1 cellular context compared by ENCODE assay signal in genomic region chr12:55019784-55020183, GRCh38.
TF ChIP-seq lines count a peak whose summit lies in the region.

Gene NEUROD4, plus strand, starts transcription at chr12:55019974. Its CDS starts 6,466 bp downstream, at chr12:55026440.

TF ChIP-seq in K562, 482 proteins besides CTCF, POLR2A, EP300 and RAD21 (continued from another document):
- TF ChIP-seq, protein P1, sequence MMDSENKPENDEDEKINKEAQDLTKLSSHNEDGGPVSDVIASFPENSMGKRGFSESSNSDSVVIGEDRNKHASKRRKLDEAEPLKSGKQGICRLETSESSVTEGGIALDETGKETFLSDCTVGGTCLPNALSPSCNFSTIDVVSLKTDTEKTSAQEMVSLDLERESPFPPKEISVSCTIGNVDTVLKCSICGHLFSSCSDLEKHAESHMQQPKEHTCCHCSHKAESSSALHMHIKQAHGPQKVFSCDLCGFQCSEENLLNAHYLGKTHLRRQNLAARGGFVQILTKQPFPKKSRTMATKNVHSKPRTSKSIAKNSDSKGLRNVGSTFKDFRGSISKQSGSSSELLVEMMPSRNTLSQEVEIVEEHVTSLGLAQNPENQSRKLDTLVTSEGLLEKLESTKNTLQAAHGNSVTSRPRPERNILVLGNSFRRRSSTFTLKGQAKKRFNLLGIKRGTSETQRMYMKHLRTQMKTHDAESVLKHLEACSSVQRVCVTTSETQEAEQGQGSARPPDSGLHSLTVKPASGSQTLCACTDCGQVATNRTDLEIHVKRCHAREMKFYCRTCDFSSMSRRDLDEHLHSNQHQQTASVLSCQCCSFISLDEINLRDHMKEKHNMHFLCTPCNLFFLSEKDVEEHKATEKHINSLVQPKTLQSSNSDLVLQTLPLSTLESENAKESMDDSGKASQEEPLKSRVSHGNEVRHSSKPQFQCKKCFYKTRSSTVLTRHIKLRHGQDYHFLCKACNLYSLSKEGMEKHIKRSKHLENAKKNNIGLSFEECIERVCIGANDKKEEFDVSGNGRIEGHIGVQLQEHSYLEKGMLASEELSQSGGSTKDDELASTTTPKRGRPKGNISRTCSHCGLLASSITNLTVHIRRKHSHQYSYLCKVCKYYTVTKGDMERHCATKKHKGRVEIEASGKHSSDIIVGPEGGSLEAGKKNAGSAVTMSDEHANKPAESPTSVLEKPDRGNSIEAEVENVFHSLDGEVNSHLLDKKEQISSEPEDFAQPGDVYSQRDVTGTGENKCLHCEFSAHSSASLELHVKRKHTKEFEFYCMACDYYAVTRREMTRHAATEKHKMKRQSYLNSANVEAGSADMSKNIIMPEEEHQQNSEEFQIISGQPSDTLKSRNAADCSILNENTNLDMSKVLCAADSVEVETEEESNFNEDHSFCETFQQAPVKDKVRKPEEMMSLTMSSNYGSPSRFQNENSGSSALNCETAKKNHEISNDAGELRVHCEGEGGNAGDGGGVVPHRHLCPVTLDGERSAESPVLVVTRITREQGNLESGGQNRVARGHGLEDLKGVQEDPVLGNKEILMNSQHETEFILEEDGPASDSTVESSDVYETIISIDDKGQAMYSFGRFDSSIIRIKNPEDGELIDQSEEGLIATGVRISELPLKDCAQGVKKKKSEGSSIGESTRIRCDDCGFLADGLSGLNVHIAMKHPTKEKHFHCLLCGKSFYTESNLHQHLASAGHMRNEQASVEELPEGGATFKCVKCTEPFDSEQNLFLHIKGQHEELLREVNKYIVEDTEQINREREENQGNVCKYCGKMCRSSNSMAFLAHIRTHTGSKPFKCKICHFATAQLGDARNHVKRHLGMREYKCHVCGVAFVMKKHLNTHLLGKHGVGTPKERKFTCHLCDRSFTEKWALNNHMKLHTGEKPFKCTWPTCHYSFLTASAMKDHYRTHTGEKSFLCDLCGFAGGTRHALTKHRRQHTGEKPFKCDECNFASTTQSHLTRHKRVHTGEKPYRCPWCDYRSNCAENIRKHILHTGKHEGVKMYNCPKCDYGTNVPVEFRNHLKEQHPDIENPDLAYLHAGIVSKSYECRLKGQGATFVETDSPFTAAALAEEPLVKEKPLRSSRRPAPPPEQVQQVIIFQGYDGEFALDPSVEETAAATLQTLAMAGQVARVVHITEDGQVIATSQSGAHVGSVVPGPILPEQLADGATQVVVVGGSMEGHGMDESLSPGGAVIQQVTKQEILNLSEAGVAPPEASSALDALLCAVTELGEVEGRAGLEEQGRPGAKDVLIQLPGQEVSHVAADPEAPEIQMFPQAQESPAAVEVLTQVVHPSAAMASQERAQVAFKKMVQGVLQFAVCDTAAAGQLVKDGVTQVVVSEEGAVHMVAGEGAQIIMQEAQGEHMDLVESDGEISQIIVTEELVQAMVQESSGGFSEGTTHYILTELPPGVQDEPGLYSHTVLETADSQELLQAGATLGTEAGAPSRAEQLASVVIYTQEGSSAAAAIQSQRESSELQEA (IDR thresholded peaks at IDR 0.05; ENCODE audit: low read depth): no peak
- peak; percentile 97 for TF ChIP-seq MIER1 (IDR thresholded peaks at IDR 0.05; ENCODE audit: low read depth)
- TF ChIP-seq ZNF584 (CRISPR knock-in tag; IDR thresholded peaks at IDR 0.05; ENCODE audit: low read depth): peak; percentile 80
- TF ChIP-seq ATF7 (IDR thresholded peaks at IDR 0.05): no peak
- no peak for TF ChIP-seq RERE (CRISPR knock-in tag; IDR thresholded peaks at IDR 0.05; ENCODE audit: borderline replicate concordance)
- TF ChIP-seq ZNF445 (CRISPR knock-in tag; IDR thresholded peaks at IDR 0.05; ENCODE audit: low read depth): no peak
- TF ChIP-seq BACH1 (tag; IDR thresholded peaks at IDR 0.05): 0 out of 2 replicates have a peak, but pooled peaks have one; percentile 41
- TF ChIP-seq FOXJ3 (CRISPR knock-in tag; IDR thresholded peaks at IDR 0.05): no peak
- peak; percentile 64; the same call in 1 of the 2 replicates for TF ChIP-seq ZNF232 (CRISPR knock-in tag; IDR thresholded peaks at IDR 0.05)
- TF ChIP-seq ZBTB17 (CRISPR knock-in tag; IDR thresholded peaks at IDR 0.05): peak; percentile 73; the same call in 1 of the 2 replicates
- TF ChIP-seq SPI1 (IDR thresholded peaks at IDR 0.05; ENCODE audit: borderline replicate concordance, low read depth, low read length): no peak
- no peak for TF ChIP-seq CBX8 (IDR thresholded peaks at IDR 0.05; ENCODE audit: borderline replicate concordance, extremely low read depth, low read depth, low read length, poor library complexity, severe bottlenecking)
- peak; percentile 93 for TF ChIP-seq ZNF644 (tag; IDR thresholded peaks at IDR 0.05; ENCODE audit: low read depth)
- peak; percentile 91 for TF ChIP-seq NCOA6 (IDR thresholded peaks at IDR 0.05)
- no peak for TF ChIP-seq ZNF143 (CRISPR knock-in tag; IDR thresholded peaks at IDR 0.05)
- TF ChIP-seq ATF6 (CRISPR knock-in tag; IDR thresholded peaks at IDR 0.05): no peak
- TF ChIP-seq NFATC3 (IDR thresholded peaks at IDR 0.05): no peak
- peak in 1 of 2 experiments; percentile 59; a peak in 2 of 4 replicates for TF ChIP-seq MNT (conservative IDR thresholded peaks at IDR 0.05)
- TF ChIP-seq THRA (IDR thresholded peaks at IDR 0.05): no peak
- TF ChIP-seq LEF1 (IDR thresholded peaks at IDR 0.05): no peak
- TF ChIP-seq PCBP1 (IDR thresholded peaks at IDR 0.05; ENCODE audit: low read depth, low read length, poor library complexity, severe bottlenecking): no peak
- TF ChIP-seq ZNF239 (CRISPR knock-in tag; IDR thresholded peaks at IDR 0.05): peak; percentile 55; the same call in 1 of the 2 replicates
- TF ChIP-seq, protein P2, sequence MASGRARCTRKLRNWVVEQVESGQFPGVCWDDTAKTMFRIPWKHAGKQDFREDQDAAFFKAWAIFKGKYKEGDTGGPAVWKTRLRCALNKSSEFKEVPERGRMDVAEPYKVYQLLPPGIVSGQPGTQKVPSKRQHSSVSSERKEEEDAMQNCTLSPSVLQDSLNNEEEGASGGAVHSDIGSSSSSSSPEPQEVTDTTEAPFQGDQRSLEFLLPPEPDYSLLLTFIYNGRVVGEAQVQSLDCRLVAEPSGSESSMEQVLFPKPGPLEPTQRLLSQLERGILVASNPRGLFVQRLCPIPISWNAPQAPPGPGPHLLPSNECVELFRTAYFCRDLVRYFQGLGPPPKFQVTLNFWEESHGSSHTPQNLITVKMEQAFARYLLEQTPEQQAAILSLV (tag; IDR thresholded peaks at IDR 0.05): peak; percentile 24; the same call in 1 of the 2 replicates
- no peak for TF ChIP-seq HDGF (IDR thresholded peaks at IDR 0.05)
- no peak for TF ChIP-seq FOXP1 (CRISPR knock-in tag; IDR thresholded peaks at IDR 0.05)
- TF ChIP-seq KLF16 (IDR thresholded peaks at IDR 0.05): no peak
